Comparison of ENCODE assay signal across 1 cellular context in the genomic region with DNA sequence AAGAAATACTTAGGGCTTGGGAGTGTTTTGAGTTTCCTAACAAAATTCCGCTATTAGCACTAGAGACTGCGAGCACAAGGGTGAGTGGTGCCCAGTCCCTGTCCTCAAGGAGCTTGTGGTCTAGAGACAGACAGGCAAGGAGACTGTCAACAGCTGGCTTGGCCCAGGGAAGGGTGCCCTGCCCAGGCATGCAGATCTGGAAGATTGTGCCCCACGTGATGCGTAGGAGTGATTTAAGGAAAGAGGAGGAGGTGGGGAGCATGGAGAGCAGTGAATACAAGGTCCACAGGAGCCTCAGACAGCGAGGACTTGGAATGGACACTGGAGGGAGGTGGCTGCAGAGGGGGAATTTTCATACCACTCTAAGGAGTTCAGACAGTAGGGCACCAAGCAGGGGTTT.
TF ChIP-seq lines count a peak whose summit lies in the region.

No MANE protein-coding gene starts in this region.

TF ChIP-seq in GM23338, 12 proteins besides CTCF, POLR2A, EP300 and RAD21 (continued from another document):
- TF ChIP-seq NANOG (IDR thresholded peaks at IDR 0.05; ENCODE audit: borderline replicate concordance) (no peak), CREB1 (CRISPR knock-in tag; IDR thresholded peaks at IDR 0.05; ENCODE audit: low read depth) (no peak), POLR2AphosphoS5 (IDR thresholded peaks at IDR 0.05; ENCODE audit: low read depth) (no peak), EZH2phosphoT487 (IDR thresholded peaks at IDR 0.05; ENCODE audit: unreplicated experiment) (no peak), STAT1 (IDR thresholded peaks at IDR 0.05; ENCODE audit: unreplicated experiment) (no peak), EZH2 (IDR thresholded peaks at IDR 0.05; ENCODE audit: low read depth, unreplicated experiment) (no peak), ZNF331 (CRISPR knock-in tag; IDR thresholded peaks at IDR 0.05; ENCODE audit: low read depth) (no peak), ZNF114 (CRISPR knock-in tag; IDR thresholded peaks at IDR 0.05) (no peak), JUNB (IDR thresholded peaks at IDR 0.05; ENCODE audit: unreplicated experiment) (no peak)
- TF ChIP-seq, protein P1, sequence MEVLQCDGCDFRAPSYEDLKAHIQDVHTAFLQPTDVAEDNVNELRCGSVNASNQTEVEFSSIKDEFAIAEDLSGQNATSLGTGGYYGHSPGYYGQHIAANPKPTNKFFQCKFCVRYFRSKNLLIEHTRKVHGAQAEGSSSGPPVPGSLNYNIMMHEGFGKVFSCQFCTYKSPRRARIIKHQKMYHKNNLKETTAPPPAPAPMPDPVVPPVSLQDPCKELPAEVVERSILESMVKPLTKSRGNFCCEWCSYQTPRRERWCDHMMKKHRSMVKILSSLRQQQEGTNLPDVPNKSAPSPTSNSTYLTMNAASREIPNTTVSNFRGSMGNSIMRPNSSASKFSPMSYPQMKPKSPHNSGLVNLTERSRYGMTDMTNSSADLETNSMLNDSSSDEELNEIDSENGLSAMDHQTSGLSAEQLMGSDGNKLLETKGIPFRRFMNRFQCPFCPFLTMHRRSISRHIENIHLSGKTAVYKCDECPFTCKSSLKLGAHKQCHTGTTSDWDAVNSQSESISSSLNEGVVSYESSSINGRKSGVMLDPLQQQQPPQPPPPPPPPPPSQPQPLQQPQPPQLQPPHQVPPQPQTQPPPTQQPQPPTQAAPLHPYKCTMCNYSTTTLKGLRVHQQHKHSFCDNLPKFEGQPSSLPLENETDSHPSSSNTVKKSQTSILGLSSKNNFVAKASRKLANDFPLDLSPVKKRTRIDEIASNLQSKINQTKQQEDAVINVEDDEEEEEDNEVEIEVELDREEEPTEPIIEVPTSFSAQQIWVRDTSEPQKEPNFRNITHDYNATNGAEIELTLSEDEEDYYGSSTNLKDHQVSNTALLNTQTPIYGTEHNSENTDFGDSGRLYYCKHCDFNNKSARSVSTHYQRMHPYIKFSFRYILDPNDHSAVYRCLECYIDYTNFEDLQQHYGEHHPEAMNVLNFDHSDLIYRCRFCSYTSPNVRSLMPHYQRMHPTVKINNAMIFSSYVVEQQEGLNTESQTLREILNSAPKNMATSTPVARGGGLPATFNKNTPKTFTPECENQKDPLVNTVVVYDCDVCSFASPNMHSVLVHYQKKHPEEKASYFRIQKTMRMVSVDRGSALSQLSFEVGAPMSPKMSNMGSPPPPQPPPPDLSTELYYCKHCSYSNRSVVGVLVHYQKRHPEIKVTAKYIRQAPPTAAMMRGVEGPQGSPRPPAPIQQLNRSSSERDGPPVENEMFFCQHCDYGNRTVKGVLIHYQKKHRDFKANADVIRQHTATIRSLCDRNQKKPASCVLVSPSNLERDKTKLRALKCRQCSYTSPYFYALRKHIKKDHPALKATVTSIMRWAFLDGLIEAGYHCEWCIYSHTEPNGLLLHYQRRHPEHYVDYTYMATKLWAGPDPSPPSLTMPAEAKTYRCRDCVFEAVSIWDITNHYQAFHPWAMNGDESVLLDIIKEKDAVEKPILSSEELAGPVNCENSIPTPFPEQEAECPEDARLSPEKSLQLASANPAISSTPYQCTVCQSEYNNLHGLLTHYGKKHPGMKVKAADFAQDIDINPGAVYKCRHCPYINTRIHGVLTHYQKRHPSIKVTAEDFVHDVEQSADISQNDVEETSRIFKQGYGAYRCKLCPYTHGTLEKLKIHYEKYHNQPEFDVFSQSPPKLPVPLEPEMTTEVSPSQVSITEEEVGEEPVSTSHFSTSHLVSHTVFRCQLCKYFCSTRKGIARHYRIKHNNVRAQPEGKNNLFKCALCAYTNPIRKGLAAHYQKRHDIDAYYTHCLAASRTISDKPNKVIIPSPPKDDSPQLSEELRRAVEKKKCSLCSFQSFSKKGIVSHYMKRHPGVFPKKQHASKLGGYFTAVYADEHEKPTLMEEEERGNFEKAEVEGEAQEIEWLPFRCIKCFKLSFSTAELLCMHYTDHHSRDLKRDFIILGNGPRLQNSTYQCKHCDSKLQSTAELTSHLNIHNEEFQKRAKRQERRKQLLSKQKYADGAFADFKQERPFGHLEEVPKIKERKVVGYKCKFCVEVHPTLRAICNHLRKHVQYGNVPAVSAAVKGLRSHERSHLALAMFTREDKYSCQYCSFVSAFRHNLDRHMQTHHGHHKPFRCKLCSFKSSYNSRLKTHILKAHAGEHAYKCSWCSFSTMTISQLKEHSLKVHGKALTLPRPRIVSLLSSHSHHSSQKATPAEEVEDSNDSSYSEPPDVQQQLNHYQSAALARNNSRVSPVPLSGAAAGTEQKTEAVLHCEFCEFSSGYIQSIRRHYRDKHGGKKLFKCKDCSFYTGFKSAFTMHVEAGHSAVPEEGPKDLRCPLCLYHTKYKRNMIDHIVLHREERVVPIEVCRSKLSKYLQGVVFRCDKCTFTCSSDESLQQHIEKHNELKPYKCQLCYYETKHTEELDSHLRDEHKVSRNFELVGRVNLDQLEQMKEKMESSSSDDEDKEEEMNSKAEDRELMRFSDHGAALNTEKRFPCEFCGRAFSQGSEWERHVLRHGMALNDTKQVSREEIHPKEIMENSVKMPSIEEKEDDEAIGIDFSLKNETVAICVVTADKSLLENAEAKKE (CRISPR knock-in tag; IDR thresholded peaks at IDR 0.05), result no peak
- TF ChIP-seq, protein P2, sequence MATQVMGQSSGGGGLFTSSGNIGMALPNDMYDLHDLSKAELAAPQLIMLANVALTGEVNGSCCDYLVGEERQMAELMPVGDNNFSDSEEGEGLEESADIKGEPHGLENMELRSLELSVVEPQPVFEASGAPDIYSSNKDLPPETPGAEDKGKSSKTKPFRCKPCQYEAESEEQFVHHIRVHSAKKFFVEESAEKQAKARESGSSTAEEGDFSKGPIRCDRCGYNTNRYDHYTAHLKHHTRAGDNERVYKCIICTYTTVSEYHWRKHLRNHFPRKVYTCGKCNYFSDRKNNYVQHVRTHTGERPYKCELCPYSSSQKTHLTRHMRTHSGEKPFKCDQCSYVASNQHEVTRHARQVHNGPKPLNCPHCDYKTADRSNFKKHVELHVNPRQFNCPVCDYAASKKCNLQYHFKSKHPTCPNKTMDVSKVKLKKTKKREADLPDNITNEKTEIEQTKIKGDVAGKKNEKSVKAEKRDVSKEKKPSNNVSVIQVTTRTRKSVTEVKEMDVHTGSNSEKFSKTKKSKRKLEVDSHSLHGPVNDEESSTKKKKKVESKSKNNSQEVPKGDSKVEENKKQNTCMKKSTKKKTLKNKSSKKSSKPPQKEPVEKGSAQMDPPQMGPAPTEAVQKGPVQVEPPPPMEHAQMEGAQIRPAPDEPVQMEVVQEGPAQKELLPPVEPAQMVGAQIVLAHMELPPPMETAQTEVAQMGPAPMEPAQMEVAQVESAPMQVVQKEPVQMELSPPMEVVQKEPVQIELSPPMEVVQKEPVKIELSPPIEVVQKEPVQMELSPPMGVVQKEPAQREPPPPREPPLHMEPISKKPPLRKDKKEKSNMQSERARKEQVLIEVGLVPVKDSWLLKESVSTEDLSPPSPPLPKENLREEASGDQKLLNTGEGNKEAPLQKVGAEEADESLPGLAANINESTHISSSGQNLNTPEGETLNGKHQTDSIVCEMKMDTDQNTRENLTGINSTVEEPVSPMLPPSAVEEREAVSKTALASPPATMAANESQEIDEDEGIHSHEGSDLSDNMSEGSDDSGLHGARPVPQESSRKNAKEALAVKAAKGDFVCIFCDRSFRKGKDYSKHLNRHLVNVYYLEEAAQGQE (IDR thresholded peaks at IDR 0.05; ENCODE audit: unreplicated experiment), result no peak
